ENCODE assay signal across 1 cellular context in the genomic region with DNA sequence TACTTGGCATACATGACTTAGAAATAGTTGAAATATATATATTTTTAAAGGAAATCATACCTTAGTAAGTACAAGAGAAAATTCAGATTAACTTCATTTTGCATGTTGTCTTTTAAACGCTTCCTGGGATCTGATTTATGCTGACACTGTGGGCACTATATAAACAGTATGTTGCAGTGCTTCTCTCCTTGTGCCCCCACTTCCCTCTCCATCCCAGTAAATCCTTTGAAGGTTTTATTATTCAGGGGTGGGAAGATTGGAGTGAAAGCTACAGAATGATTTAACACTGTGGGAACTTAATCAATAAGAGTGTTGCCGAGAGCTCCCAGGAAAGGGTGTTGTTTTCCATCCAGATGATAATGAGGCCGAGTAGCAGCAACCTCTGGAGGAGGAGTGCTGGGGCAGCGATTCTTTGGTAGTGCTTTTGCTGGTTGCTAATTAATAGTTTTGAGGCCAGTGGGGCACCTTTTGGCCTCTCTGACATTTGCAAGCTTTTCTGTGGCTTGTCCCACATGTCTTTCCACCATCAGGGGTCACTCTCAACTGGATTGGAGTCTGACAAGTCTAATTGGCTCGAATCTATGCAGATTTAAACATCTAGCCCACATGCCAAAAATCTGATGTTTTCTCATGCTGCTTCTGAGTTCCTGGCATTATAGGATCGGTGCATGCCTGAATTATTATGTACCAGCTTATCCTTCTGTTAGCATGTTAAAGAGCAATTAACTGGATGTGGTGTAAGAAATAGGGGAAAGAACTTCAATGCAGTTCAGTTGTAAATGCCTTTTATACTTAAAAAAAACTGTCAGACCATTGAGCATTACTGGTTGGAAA.
TF ChIP-seq lines count a peak whose summit lies in the region.

No MANE protein-coding gene starts in this region.

TF ChIP-seq in HCT116, 20 proteins besides CTCF, POLR2A, EP300 and RAD21 (continued from another document):
- TF ChIP-seq, protein P1, sequence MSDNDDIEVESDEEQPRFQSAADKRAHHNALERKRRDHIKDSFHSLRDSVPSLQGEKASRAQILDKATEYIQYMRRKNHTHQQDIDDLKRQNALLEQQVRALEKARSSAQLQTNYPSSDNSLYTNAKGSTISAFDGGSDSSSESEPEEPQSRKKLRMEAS (IDR thresholded peaks at IDR 0.05), result no peak
- TF ChIP-seq SRF (IDR thresholded peaks at IDR 0.05; ENCODE audit: low read depth), result no peak
- no peak for TF ChIP-seq SIN3A (IDR thresholded peaks at IDR 0.05; ENCODE audit: low read depth)
- TF ChIP-seq, protein P2, sequence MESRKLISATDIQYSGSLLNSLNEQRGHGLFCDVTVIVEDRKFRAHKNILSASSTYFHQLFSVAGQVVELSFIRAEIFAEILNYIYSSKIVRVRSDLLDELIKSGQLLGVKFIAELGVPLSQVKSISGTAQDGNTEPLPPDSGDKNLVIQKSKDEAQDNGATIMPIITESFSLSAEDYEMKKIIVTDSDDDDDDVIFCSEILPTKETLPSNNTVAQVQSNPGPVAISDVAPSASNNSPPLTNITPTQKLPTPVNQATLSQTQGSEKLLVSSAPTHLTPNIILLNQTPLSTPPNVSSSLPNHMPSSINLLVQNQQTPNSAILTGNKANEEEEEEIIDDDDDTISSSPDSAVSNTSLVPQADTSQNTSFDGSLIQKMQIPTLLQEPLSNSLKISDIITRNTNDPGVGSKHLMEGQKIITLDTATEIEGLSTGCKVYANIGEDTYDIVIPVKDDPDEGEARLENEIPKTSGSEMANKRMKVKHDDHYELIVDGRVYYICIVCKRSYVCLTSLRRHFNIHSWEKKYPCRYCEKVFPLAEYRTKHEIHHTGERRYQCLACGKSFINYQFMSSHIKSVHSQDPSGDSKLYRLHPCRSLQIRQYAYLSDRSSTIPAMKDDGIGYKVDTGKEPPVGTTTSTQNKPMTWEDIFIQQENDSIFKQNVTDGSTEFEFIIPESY (IDR thresholded peaks at IDR 0.05; ENCODE audit: extremely low read depth, insufficient replicate concordance, low read length), result no peak
- no peak for TF ChIP-seq EGR1 (IDR thresholded peaks at IDR 0.05; ENCODE audit: low read depth)
- no peak for TF ChIP-seq CEBPB (IDR thresholded peaks at IDR 0.05; ENCODE audit: low read depth)
- TF ChIP-seq CBX3 (IDR thresholded peaks at IDR 0.05; ENCODE audit: low read depth), result no peak
- TF ChIP-seq EZH2 (IDR thresholded peaks at IDR 0.05), result no peak
- TF ChIP-seq YY1 (IDR thresholded peaks at IDR 0.05; ENCODE audit: extremely low read depth, insufficient replicate concordance, low read depth, low read length), result no peak
